ENCODE assay signal across 19 cellular contexts in the genomic region with DNA sequence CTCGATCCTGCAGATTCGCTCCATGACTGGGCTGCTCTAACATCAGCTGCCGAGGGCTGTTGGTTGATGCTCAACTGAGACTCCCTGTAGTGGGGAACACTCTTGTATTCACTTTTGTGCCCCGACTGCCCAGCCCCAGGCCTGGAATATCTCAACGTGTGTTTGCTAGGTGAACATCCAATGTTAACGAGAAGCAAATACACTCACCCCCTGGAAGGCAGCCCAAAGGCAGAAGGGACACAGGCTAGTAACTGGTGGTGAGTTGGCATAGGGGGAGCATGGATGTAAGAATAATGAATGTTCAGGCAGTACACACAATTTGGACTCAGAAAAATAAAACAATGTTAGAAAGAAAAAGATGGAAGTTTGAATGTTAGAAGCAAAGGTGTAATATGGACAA. TPM values are rescaled to one million over a fixed set of nuclear protein-coding genes. Genes with fewer than 3 reads are reported as not detected.
DNase-seq lines count a peak whose midpoint lies in the region; ATAC-seq and TF ChIP-seq lines count a peak whose summit lies in the region.
"Had no signal": no experiment of that assay in that cellular context is flagged by ENCODE, and none has a peak within 500 bp of the region (broad histone marks: within the 10 kb centered on the region; RNA-seq: fewer than 3 reads in every experiment).

No MANE protein-coding gene starts in this region.

- H3K36me3 ChIP-seq in Caco-2 (ENCODE audit: control insufficient read depth, insufficient read depth, low read length) (no peaks in the 10 kb centered on the region), right lobe of liver (no peaks in the 10 kb centered on the region), stomach (no peaks in the 10 kb centered on the region)

- H3K27me3 Mint-ChIP-seq in Caco-2 (ENCODE audit: insufficient read depth, unreplicated experiment) = no peaks in the 10 kb centered on the region

- DNase-seq in Caco-2 (no peak), left lobe of liver (ENCODE audit: low spot score) (peak; percentile 62), right lobe of liver (peak in 2 of 3 donors; percentile 58 to 72), stomach (no peak)
- DNase-seq in stimulated activated CD4-positive, alpha-beta T cell treated with anti-CD3 and anti-CD28 coated beads, Interleukin-1b, Interleukin-23, amount 100 ng/mL, for 48 hours = no peak
- DNase-seq: Calu3; CD4-positive, CD25-positive, alpha-beta regulatory T cell; CD8-positive, alpha-beta T cell; DMS53; DMS79 treated with DMSO at 0.1 percent for 48 hours; GF-D8; GM23248; H7 had no signal

- POLR2A ChIA-PET in Caco-2 (lab: Charles Lee) = no interaction called here

- TF ChIP-seq CTCF in Caco-2 (IDR thresholded peaks at IDR 0.05; ENCODE audit: insufficient read depth in 1 of 2, low read depth in 1 of 2, low read length in 1 of 2, severe bottlenecking in 1 of 2, unreplicated experiment in 1 of 2) (no peak), right lobe of liver (IDR thresholded peaks at IDR 0.05) (no peak), stomach (IDR thresholded peaks at IDR 0.05) (no peak)

- TF ChIP-seq POLR2A in right lobe of liver (IDR thresholded peaks at IDR 0.05) (no peak), stomach (IDR thresholded peaks at IDR 0.05) (no peak)

- no peak for TF ChIP-seq EP300 in stomach (IDR thresholded peaks at IDR 0.05)

- intact Hi-C loops in Caco-2 (cut with micrococcal nuclease; ENCODE audit: unreplicated experiment) = no loop called here
- intact Hi-C loops in right lobe of liver (cut with DNase I) = no loop called here
- intact Hi-C loops in stomach (cut with DNase I; ENCODE audit: low total_unique reads) = no loop called here

- H3K4me3 Mint-ChIP-seq in Caco-2 (ENCODE audit: unreplicated experiment) = no peak overlapping the region
- H3K4me3 Mint-ChIP-seq: B cell; CD4-positive, CD25-positive, alpha-beta regulatory T cell; CD8-positive, alpha-beta T cell had no signal

- peak overlapping the region; percentile 95 for H3K27ac Mint-ChIP-seq in Caco-2 (ENCODE audit: unreplicated experiment)
- H3K27ac Mint-ChIP-seq: B cell; CD4-positive, CD25-positive, alpha-beta regulatory T cell; CD8-positive, alpha-beta T cell had no signal

- no TSS peak for BruUV-seq in Caco-2 (replicated peaks; lab: Mats Ljungman, UMichigan)

- H3K27me3 ChIP-seq in Caco-2 (replicated peaks; ENCODE audit: control insufficient read depth, insufficient read depth, low read length) (no peaks in the 10 kb centered on the region), right lobe of liver (no peaks in the 10 kb centered on the region), stomach (no peaks in the 10 kb centered on the region)
- H3K27me3 ChIP-seq: BLaER1 had no signal

- H3K4me3 ChIP-seq in Caco-2 (ENCODE audit: low read depth, low read length) (no peak overlapping the region), right lobe of liver (no peak overlapping the region), stomach (no peak overlapping the region)
- H3K4me3 ChIP-seq: BLaER1, GM23248 had no signal

- peak; percentile 31 for ATAC-seq in left lobe of liver
- peak; percentile 7 to 55 (median 42) for ATAC-seq in right lobe of liver
- ATAC-seq in GM19351 (IDR thresholded peaks at IDR 0.05; ENCODE audit: unreplicated experiment) = no peak
- ATAC-seq in GM21447 (IDR thresholded peaks at IDR 0.05; ENCODE audit: unreplicated experiment) = no peak
- ATAC-seq: CD8-positive, alpha-beta T cell; HCT116 had no signal

- H3K27ac ChIP-seq in right lobe of liver (peak overlapping the region; percentile 75 to 92 (median 92)), stomach (peak overlapping the region in 3 of 5 donors; percentile 82 to 95 (median 83))
- H3K27ac ChIP-seq: BLaER1, C4-2B, GM23248 had no signal

- H3K9me3 ChIP-seq in Caco-2 (no peaks in the 10 kb centered on the region), right lobe of liver (no peaks in the 10 kb centered on the region), stomach (no peaks in the 10 kb centered on the region)

- H3K4me1 ChIP-seq in Caco-2 = peaks cover 33% of the 10 kb centered on the region
- peaks cover 0 to 29% (median 13%) of the 10 kb centered on the region in 4 donors for H3K4me1 ChIP-seq in right lobe of liver
- peaks cover 6 to 22% (median 17%) of the 10 kb centered on the region in 4 donors for H3K4me1 ChIP-seq in stomach
- H3K4me1 ChIP-seq: BLaER1 had no signal

- H3K4me1 Mint-ChIP-seq in Caco-2 (ENCODE audit: low read depth, unreplicated experiment) = peaks cover 19% of the 10 kb centered on the region
- H3K4me1 Mint-ChIP-seq: B cell; CD4-positive, CD25-positive, alpha-beta regulatory T cell had no signal

- WGBS in right lobe of liver (ENCODE audit: insufficient coverage, low coverage, low lambda C conversion rate, missing lambda C conversion rate) = 58% methylated on average over 6 of the region's 6 CpGs
- WGBS in stomach, 5 donors = 62 to 78% (median 66%) methylated on average over 6 of the region's 6 CpGs

- peaks cover 1% of the 10 kb centered on the region for H3K9me3 Mint-ChIP-seq in Caco-2 (ENCODE audit: unreplicated experiment)
- H3K9me3 Mint-ChIP-seq: CD8-positive, alpha-beta T cell had no signal

- CTCF ChIA-PET in Caco-2 (lab: Charles Lee) = interaction anchor here (3.6 kb wide), 1 partner anchor 22 kb away, joined by 43 read pairs; no protein-coding TSS in a partner anchor

- peaks cover 19% of the 10 kb centered on the region for H3K36me3 Mint-ChIP-seq in Caco-2 (ENCODE audit: insufficient read depth, unreplicated experiment)
- H3K36me3 Mint-ChIP-seq: CD8-positive, alpha-beta T cell had no signal

RNA-seq across cellular contexts. Expression of gene RBM33, which starts 24.0 kb away (rescaled TPM):
- total RNA-seq in Caco-2 (2022) (82.8 and 89.9 TPM in 2 replicates), left lobe of liver (40.6 TPM), right lobe of liver (10 to 100 TPM; 24.9 to 55.1 (median 32.0) TPM), stomach (100 to 1,000 TPM in 1 of 5 donors, 10 to 100 TPM in 4; 60.2 to 182 (median 62.9) TPM)
- 1 to 10 TPM; 7.5 to 9.1 (median 8.6) TPM for polyA plus RNA-seq in stomach

Comparison
In these comparisons a context has a peak if more than half of its experiments do, and no peak if none do; other contexts are left out.
1. DNase-seq: peak in left lobe of liver (single experiment) and right lobe of liver (2 of 3); none in Caco-2 (0 of 2), stomach (single experiment) and stimulated activated CD4-positive, alpha-beta T cell treated with anti-CD3 and anti-CD28 coated beads, Interleukin-1b, Interleukin-23, amount 100 ng/mL, for 48 hours (single experiment).
2. ATAC-seq: peak in left lobe of liver (single experiment) and right lobe of liver (4 of 4); none in GM19351 (single experiment) and GM21447 (single experiment).